In the genomic region with DNA sequence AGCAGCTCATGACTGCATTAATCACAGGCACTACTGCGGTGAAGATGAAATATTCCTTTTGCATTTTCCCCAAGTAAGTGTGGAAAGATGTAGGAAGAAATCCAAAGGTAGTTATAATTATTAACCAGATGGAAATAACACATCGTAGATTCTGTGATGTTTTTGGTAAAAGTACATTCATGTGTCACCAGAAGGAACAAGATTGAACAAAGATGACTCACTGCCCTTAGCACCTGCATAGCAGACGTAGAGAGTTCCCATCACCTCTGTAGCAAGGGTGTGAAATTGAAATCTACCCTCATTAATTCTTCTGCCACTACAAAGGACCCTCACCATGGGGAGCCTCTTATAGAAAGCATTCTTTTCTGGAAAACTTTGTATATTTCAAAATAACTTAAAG, we compare ENCODE assay signal across 13 cellular contexts. TPM values are rescaled to one million over a fixed set of nuclear protein-coding genes. Genes with fewer than 3 reads are reported as not detected.
DNase-seq lines count a peak whose midpoint lies in the region; FAIRE-seq and TF ChIP-seq lines count a peak whose summit lies in the region.
"Had no signal": no experiment of that assay in that cellular context is flagged by ENCODE, and none has a peak within 500 bp of the region (broad histone marks: within the 10 kb centered on the region; RNA-seq: fewer than 3 reads in every experiment).

No MANE protein-coding gene starts in this region.

- H3K27ac ChIP-seq in ascending aorta: peak overlapping the region; percentile 74 to 84
- peak overlapping the region; percentile 28 to 80 for H3K27ac ChIP-seq in kidney (ENCODE audit: low read depth in 2 of 2, low read length in 2 of 2)
- H3K27ac ChIP-seq in temporal lobe (ENCODE audit: low read depth, low read length): peak overlapping the region; percentile 23
- H3K27ac ChIP-seq: 22Rv1 had no signal

- H3K9me3 ChIP-seq in ascending aorta (no peaks in the 10 kb centered on the region), kidney (ENCODE audit: control insufficient read depth in 1 of 2, low read length in 2 of 2) (no peaks in the 10 kb centered on the region)

- H3K27me3 ChIP-seq in ascending aorta: no peaks in the 10 kb centered on the region

- TF ChIP-seq CTCF in ascending aorta (IDR thresholded peaks at IDR 0.05): no peak
- TF ChIP-seq CTCF in kidney (IDR thresholded peaks at IDR 0.05; ENCODE audit: borderline replicate concordance, extremely low read depth, insufficient read depth): no peak

- H3K36me3 ChIP-seq in ascending aorta (no peaks in the 10 kb centered on the region), kidney (ENCODE audit: control insufficient read depth in 1 of 2, insufficient read depth in 2 of 2, low read length in 2 of 2) (no peaks in the 10 kb centered on the region)

- H3K9ac ChIP-seq in kidney (ENCODE audit: low read length in 2 of 2): no peak overlapping the region

- no peak overlapping the region for H3K4me3 ChIP-seq in ascending aorta
- H3K4me3 ChIP-seq in kidney (ENCODE audit: low read length in 2 of 2): no peak overlapping the region

- no peak for FAIRE-seq in kidney (lab: Jason Lieb, UNC)
- FAIRE-seq: endometrium had no signal

- H3K4me1 ChIP-seq in ascending aorta (peaks cover 16 to 66% of the 10 kb centered on the region in 2 donors), kidney (ENCODE audit: control insufficient read depth in 1 of 2, insufficient read depth in 1 of 2, low read depth in 1 of 2, low read length in 2 of 2) (peaks cover 20 to 26% of the 10 kb centered on the region in 2 donors)

- DNase-seq in DMS53 (lab: John Stamatoyannopoulos, UW): peak; percentile 22
- no peak for DNase-seq in DMS53 treated with DMSO at 0.1 percent for 48 hours (lab: John Stamatoyannopoulos, UW; ENCODE audit: unreplicated experiment)
- no peak for DNase-seq in ascending aorta (ENCODE audit: low spot score in 2 of 2)
- DNase-seq in kidney: no peak
- no peak for DNase-seq in NCI-H2227 treated with DMSO at 0.1 percent for 48 hours (lab: John Stamatoyannopoulos, UW)
- no peak for DNase-seq in cerebellar cortex (ENCODE audit: low spot score)
- no peak for DNase-seq in activated effector memory CD4-positive, alpha-beta T cell treated with Interleukin-2 at 50 U/mL for 16 hours
- DNase-seq: activated naive CD4-positive, alpha-beta T cell; DMS79; NCI-H2171 treated with DMSO at 0.1 percent for 48 hours had no signal

- intact Hi-C loops in ascending aorta (cut with DNase I): no loop called here
- intact Hi-C loops in kidney (cut with DNase I): no loop called here

RNA-seq across cellular contexts. Expression of a gene that starts 37.0 kb away (rescaled TPM):
- total RNA-seq in ascending aorta (26.5 TPM), kidney (29.8 TPM), temporal lobe (22.4 TPM)
- polyA plus RNA-seq in kidney (ENCODE audit: insufficient read depth, low read depth, low replicate concordance): 6.3 TPM

Comparison
In these comparisons a context has a peak if more than half of its experiments do, and no peak if none do; other contexts are left out.
1. H3K27ac ChIP-seq: peak in every context shown above with its lines; median percentile 79 in ascending aorta; 54 in kidney; 23 in temporal lobe.